ENCODE assay signal across 9 cellular contexts in the genomic region with DNA sequence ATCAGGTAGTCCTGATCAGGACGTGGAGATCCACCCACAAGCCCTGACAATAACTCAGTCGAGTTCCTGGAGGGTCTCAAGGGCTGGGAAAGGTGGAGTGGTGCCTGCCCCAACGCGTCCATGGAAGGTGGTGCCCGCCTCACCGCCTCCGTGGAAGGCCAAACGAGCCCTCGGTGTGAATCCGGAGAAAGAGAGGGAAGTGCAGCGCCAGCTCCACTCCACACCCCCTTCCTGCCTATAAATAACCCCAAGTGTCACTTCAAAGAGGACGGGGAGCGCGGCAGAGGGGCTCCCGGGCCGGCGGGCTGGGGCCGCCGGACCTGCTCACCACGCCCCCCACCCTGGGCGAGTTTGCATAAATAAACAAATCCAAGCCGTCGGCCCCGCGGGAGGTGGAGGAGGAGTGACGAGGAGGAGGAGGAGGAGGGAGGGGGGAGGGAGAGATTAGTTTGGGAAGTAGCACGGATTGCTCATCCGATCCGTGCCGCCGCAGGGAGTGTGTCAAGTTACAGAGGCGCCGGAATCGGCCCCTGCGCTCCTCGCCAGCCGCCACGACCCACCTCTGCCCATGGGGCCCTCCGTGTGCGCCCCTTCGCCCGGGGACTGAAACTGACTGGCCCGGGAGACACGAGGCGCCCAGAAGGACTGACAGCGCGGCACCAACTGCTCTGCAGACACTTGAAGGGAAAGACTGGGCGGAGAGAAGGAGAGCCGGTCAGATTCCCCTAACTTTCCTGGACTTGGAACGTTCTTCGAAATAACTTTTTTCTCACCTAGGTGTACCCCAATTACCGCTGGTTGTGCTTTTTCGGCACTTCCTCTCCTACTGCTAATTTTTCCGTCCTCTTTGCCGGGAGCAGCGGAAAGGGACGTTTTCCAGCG. TPM values are rescaled to one million over a fixed set of nuclear protein-coding genes. Genes with fewer than 3 reads are reported as not detected.
DNase-seq lines count a peak whose midpoint lies in the region; ATAC-seq and TF ChIP-seq lines count a peak whose summit lies in the region.
"Had no signal": no experiment of that assay in that cellular context is flagged by ENCODE, and none has a peak within 500 bp of the region (broad histone marks: within the 10 kb centered on the region; RNA-seq: fewer than 3 reads in every experiment).

A gene (plus strand): TSS at position 473 of the 882 bp plus-strand sequence. CDS start 518 bp downstream, outside the sequence.

- H2AFZ ChIP-seq in smooth muscle cell (ENCODE audit: low read depth), result peak within 1 kb of the TSS; percentile 93

- ATAC-seq in body of pancreas, result peak; percentile 41
- ATAC-seq in activated CD8-positive, alpha-beta memory T cell treated with anti-CD3 and anti-CD28 coated beads, Interleukin-2, amount 10 ng/mL, durations not matched to agents 7 days and 5 days, result no peak
- no peak for ATAC-seq in GM18520 (IDR thresholded peaks at IDR 0.05; ENCODE audit: unreplicated experiment)

- no peaks in the 10 kb centered on the region for H3K9me3 Mint-ChIP-seq in Calu3 (ENCODE audit: low read depth, unreplicated experiment)
- H3K9me3 Mint-ChIP-seq in activated CD8-positive, alpha-beta memory T cell treated with anti-CD3 and anti-CD28 coated beads, Interleukin-2, amount 10 ng/mL, durations not matched to agents 7 days and 5 days (ENCODE audit: low read depth), result no peaks in the 10 kb centered on the region
- H3K9me3 Mint-ChIP-seq: IgD-negative memory B cell had no signal

- 0 to 1% methylated on average over 47 to 58 of the region's 58 CpGs for WGBS in body of pancreas, 2 donors
- under 1% methylated on average over 42 of the region's 58 CpGs for WGBS in smooth muscle cell (ENCODE audit: low lambda C conversion rate)

- peak within 1 kb of the TSS; percentile 71 for H3K4me3 Mint-ChIP-seq in Calu3 (ENCODE audit: low read depth, unreplicated experiment)
- no peak within 1 kb of the TSS for H3K4me3 Mint-ChIP-seq in activated CD8-positive, alpha-beta memory T cell treated with anti-CD3 and anti-CD28 coated beads, Interleukin-2, amount 10 ng/mL, durations not matched to agents 7 days and 5 days

- intact Hi-C loops in Calu3 (cut with micrococcal nuclease; ENCODE audit: unreplicated experiment) (loop anchor here (2.0 to 5.0 kb wide), 2 partner anchors 111 to 157 kb away; no protein-coding TSS in a partner anchor), body of pancreas (cut with DNase I) (no loop called here)

- peaks cover 91% of the 10 kb centered on the region for H3K27me3 Mint-ChIP-seq in Calu3 (ENCODE audit: unreplicated experiment)
- peaks cover 66% of the 10 kb centered on the region for H3K27me3 Mint-ChIP-seq in activated CD8-positive, alpha-beta memory T cell treated with anti-CD3 and anti-CD28 coated beads, Interleukin-2, amount 10 ng/mL, durations not matched to agents 7 days and 5 days

- H3K9ac ChIP-seq in smooth muscle cell (ENCODE audit: low read depth), result peak within 1 kb of the TSS; percentile 11

- TF ChIP-seq CTCF in Calu3 (IDR thresholded peaks at IDR 0.05; ENCODE audit: unreplicated experiment) (no peak), body of pancreas (IDR thresholded peaks at IDR 0.05) (no peak), smooth muscle cell (IDR thresholded peaks at IDR 0.05; ENCODE audit: borderline replicate concordance, insufficient read depth, poor library complexity, severe bottlenecking) (no peak)

- H3K36me3 ChIP-seq in MG63 (no peaks in the 10 kb centered on the region), body of pancreas (replicated peaks in 1 of 2; ENCODE audit: insufficient read depth in 1 of 2, low read depth in 2 of 2) (no peaks in the 10 kb centered on the region), smooth muscle cell (ENCODE audit: low read depth) (no peaks in the 10 kb centered on the region)

- H3K4me3 ChIP-seq in MG63 (peak within 1 kb of the TSS; percentile 59), body of pancreas (peak within 1 kb of the TSS in 1 of 2 donors; percentile 27), iPS-18c (ENCODE audit: insufficient read depth, low read depth, low read length) (peak within 1 kb of the TSS; percentile 61), smooth muscle cell (peak within 1 kb of the TSS; percentile 68)

- no peaks in the 10 kb centered on the region for H3K79me2 ChIP-seq in smooth muscle cell (ENCODE audit: low read depth)

- H3K36me3 Mint-ChIP-seq in Calu3 (ENCODE audit: insufficient read depth, unreplicated experiment), result no peaks in the 10 kb centered on the region
- H3K36me3 Mint-ChIP-seq in activated CD8-positive, alpha-beta memory T cell treated with anti-CD3 and anti-CD28 coated beads, Interleukin-2, amount 10 ng/mL, durations not matched to agents 7 days and 5 days, result no peaks in the 10 kb centered on the region
- H3K36me3 Mint-ChIP-seq: IgD-negative memory B cell had no signal

- H3K27me3 ChIP-seq in MG63, result no peaks in the 10 kb centered on the region
- H3K27me3 ChIP-seq in body of pancreas, result peaks cover 0 to 16% of the 10 kb centered on the region in 2 donors
- H3K27me3 ChIP-seq in smooth muscle cell (ENCODE audit: low read depth), result peaks cover 11% of the 10 kb centered on the region

- peaks cover 9% of the 10 kb centered on the region for H3K4me1 Mint-ChIP-seq in Calu3 (ENCODE audit: low read depth, unreplicated experiment)
- peaks cover 6% of the 10 kb centered on the region for H3K4me1 Mint-ChIP-seq in activated CD8-positive, alpha-beta memory T cell treated with anti-CD3 and anti-CD28 coated beads, Interleukin-2, amount 10 ng/mL, durations not matched to agents 7 days and 5 days

- H3K4me2 ChIP-seq in smooth muscle cell, result peak within 1 kb of the TSS; percentile 99

- H3K4me1 ChIP-seq in body of pancreas, result peaks cover 22% of the 10 kb centered on the region
- H3K4me1 ChIP-seq in smooth muscle cell (ENCODE audit: low read depth), result peaks cover 9% of the 10 kb centered on the region

- DNase-seq in Calu3 (peak; percentile 39), MG63 (peak; percentile 78), body of pancreas (peak; percentile 22 to 33 (median 31)), smooth muscle cell (lab: John Stamatoyannopoulos, UW; ENCODE audit: unreplicated experiment) (peak; percentile 26), pons (ENCODE audit: low spot score) (no peak)
- no peak for DNase-seq in activated CD8-positive, alpha-beta memory T cell treated with anti-CD3 and anti-CD28 coated beads, Interleukin-2, amount 10 ng/mL, durations not matched to agents 7 days and 5 days

- H3K9me3 ChIP-seq in MG63, result no peaks in the 10 kb centered on the region
- H3K9me3 ChIP-seq in body of pancreas, result no peaks in the 10 kb centered on the region
- H3K9me3 ChIP-seq in iPS-18c (ENCODE audit: control insufficient read depth, insufficient read depth, low read length), result no peaks in the 10 kb centered on the region
- no peaks in the 10 kb centered on the region for H3K9me3 ChIP-seq in smooth muscle cell (replicated peaks; ENCODE audit: low read depth)

- H3K27ac Mint-ChIP-seq in Calu3 (ENCODE audit: unreplicated experiment), result peak within 1 kb of the TSS; percentile 21
- no peak within 1 kb of the TSS for H3K27ac Mint-ChIP-seq in activated CD8-positive, alpha-beta memory T cell treated with anti-CD3 and anti-CD28 coated beads, Interleukin-2, amount 10 ng/mL, durations not matched to agents 7 days and 5 days
- H3K27ac Mint-ChIP-seq: IgD-negative memory B cell had no signal

- no peaks in the 10 kb centered on the region for H3F3A ChIP-seq in smooth muscle cell (ENCODE audit: low read depth)

- TF ChIP-seq POLR2A in body of pancreas (IDR thresholded peaks at IDR 0.05), result no peak

- CTCF ChIA-PET in Calu3 (lab: Charles Lee), result interaction anchor here (0.5 to 2.2 kb wide), 14 partner anchors 8 to 351 kb away, joined by 3 to 11 read pairs (median 4); a partner anchor contains a TSS
- CTCF ChIA-PET in activated CD8-positive, alpha-beta memory T cell treated with anti-CD3 and anti-CD28 coated beads, Interleukin-2, amount 10 ng/mL, durations not matched to agents 7 days and 5 days (lab: Charles Lee), result interaction anchor here (0.9 to 1.3 kb wide), 3 partner anchors 10 to 286 kb away, joined by 3 to 5 read pairs (median 4); no protein-coding TSS in a partner anchor

- no TSS peak for BruUV-seq in Calu3 (replicated peaks; lab: Mats Ljungman, UMichigan)

- H3K27ac ChIP-seq in body of pancreas, result no peak within 1 kb of the TSS
- H3K27ac ChIP-seq in smooth muscle cell (ENCODE audit: low read depth), result no peak within 1 kb of the TSS

- H4K20me1 ChIP-seq in smooth muscle cell (ENCODE audit: low read depth), result no peaks in the 10 kb centered on the region

RNA-seq across cellular contexts. Expression of the gene that starts here (rescaled TPM):
- total RNA-seq in Calu3 (2022) (0.24 TPM in 1 of 2 replicates, not detected in the other), body of pancreas (1 to 10 TPM in 1 of 2 donors, not detected in 1; 2.3 TPM), smooth muscle cell (4.9 and 6.1 TPM in 2 replicates)
- total RNA-seq in MG63 (2014; rRNA removed; shearing (Covaris generic); ENCODE audit: low replicate concordance), result 8.6 and 9.1 TPM in 2 replicates
- polyA plus RNA-seq in smooth muscle cell, result 11.6 and 15.0 TPM in 2 replicates
- not detected for total RNA-seq in activated CD8-positive, alpha-beta memory T cell treated with anti-CD3 and anti-CD28 coated beads, Interleukin-2, amount 10 ng/mL, durations not matched to agents 7 days and 5 days
- polyA plus RNA-seq: IgD-negative memory B cell had no signal

Comparison
In these comparisons a context has a peak if more than half of its experiments do, and no peak if none do; other contexts are left out.
1. Peak in DNase-seq in Calu3; RNA of the gene not detected or under 1 TPM.
2. DNase-seq: peak in MG63 (single experiment), body of pancreas (4 of 4) and smooth muscle cell (single experiment); none in pons (single experiment) and activated CD8-positive, alpha-beta memory T cell treated with anti-CD3 and anti-CD28 coated beads, Interleukin-2, amount 10 ng/mL, durations not matched to agents 7 days and 5 days (single experiment).